Comparison of ENCODE assay signal across 12 cellular contexts in the genomic region with DNA sequence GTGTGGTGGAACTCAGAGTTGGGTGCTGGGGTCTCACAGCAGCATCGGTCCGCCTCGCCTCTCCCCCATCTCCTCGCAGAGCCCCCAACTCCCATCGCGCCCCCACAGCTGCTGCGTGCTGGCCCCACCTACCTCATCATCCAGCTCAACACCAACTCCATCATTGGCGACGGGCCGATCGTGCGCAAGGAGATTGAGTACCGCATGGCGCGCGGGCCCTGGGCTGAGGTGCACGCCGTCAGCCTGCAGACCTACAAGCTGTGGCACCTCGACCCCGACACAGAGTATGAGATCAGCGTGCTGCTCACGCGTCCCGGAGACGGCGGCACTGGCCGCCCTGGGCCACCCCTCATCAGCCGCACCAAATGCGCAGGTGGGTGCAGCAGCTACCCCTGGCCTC. TPM values are rescaled to one million over a fixed set of nuclear protein-coding genes. Genes with fewer than 3 reads are reported as not detected.
DNase-seq lines count a peak whose midpoint lies in the region; ATAC-seq, FAIRE-seq and TF ChIP-seq lines count a peak whose summit lies in the region.
"Had no signal": no experiment of that assay in that cellular context is flagged by ENCODE, and none has a peak within 500 bp of the region (broad histone marks: within the 10 kb centered on the region; RNA-seq: fewer than 3 reads in every experiment).

No MANE protein-coding gene starts in this region.

- H3K79me1 ChIP-seq in mesendoderm (ENCODE audit: low read length) = peaks cover 2% of the 10 kb centered on the region

- peaks cover 3% of the 10 kb centered on the region for H3K36me3 Mint-ChIP-seq in chondrocyte (ENCODE audit: low read depth)

- H4K5ac ChIP-seq in mesendoderm (ENCODE audit: low read length) = no peak overlapping the region

- peak in 1 of 3 donors; percentile 64 for DNase-seq in right cardiac atrium
- no peak for DNase-seq in left cardiac atrium
- peak; percentile 87 for DNase-seq in chondrocyte (ENCODE audit: low spot score)
- peak; percentile 53 for DNase-seq in mesendoderm
- no peak for DNase-seq in frontal cortex (ENCODE audit: low spot score in 2 of 2)
- DNase-seq in GM23248 = no peak
- DNase-seq in NCI-H1436 treated with DMSO at 0.1 percent for 48 hours (lab: John Stamatoyannopoulos, UW) = no peak
- DNase-seq: esophagus squamous epithelium had no signal

- TF ChIP-seq CTCF in chondrocyte (IDR thresholded peaks at IDR 0.05) = no peak

- H3K4me3 ChIP-seq in right cardiac atrium (ENCODE audit: low read length) (peak overlapping the region; percentile 37), mesendoderm (ENCODE audit: low read length) (peak overlapping the region; percentile 6), GM23248 (no peak overlapping the region)

- H3K4me3 Mint-ChIP-seq in chondrocyte (ENCODE audit: unreplicated experiment) = no peak overlapping the region

- H3K18ac ChIP-seq in mesendoderm (ENCODE audit: low read length) = peak overlapping the region; percentile 1

- peak overlapping the region; percentile 24 for H3K4me2 ChIP-seq in mesendoderm (ENCODE audit: low read length)
- no peak overlapping the region for H3K4me2 ChIP-seq in GM23248 (ENCODE audit: unreplicated experiment)

- H4K8ac ChIP-seq in mesendoderm (ENCODE audit: low read depth, low read length) = no peak overlapping the region

- H3K27me3 ChIP-seq in right cardiac atrium (ENCODE audit: control insufficient read depth, insufficient read depth) = no peaks in the 10 kb centered on the region
- H3K27me3 ChIP-seq in mesendoderm (ENCODE audit: insufficient read depth, low read length, poor library complexity) = no peaks in the 10 kb centered on the region
- H3K27me3 ChIP-seq in GM23248 (replicated peaks; ENCODE audit: insufficient read depth) = no peaks in the 10 kb centered on the region
- H3K27me3 ChIP-seq: breast epithelium had no signal

- peaks cover 4% of the 10 kb centered on the region for H3K4me1 ChIP-seq in right cardiac atrium (ENCODE audit: control insufficient read depth, insufficient read depth, low read length)
- H3K4me1 ChIP-seq in mesendoderm (ENCODE audit: control insufficient read depth, low read depth, low read length) = peaks cover 24% of the 10 kb centered on the region
- peaks cover 10% of the 10 kb centered on the region for H3K4me1 ChIP-seq in GM23248 (ENCODE audit: insufficient read depth)
- H3K4me1 ChIP-seq: breast epithelium had no signal

- intact Hi-C loops in right cardiac atrium (cut with DNase I) (no loop called here), left cardiac atrium (cut with DNase I) (no loop called here)

- H3K27ac Mint-ChIP-seq in chondrocyte (ENCODE audit: unreplicated experiment) = no peak overlapping the region

- no peaks in the 10 kb centered on the region for H4K20me1 ChIP-seq in GM23248 (ENCODE audit: insufficient read depth)

- H3K9me3 Mint-ChIP-seq in chondrocyte (ENCODE audit: low read depth) = no peaks in the 10 kb centered on the region

- peak overlapping the region; percentile 87 for H3K56ac ChIP-seq in mesendoderm (ENCODE audit: low read length)

- no peak overlapping the region for H3K23ac ChIP-seq in mesendoderm (ENCODE audit: low read length)

- H3K36me3 ChIP-seq in mesendoderm (ENCODE audit: control insufficient read depth, insufficient read depth, low read length) = no peaks in the 10 kb centered on the region
- no peaks in the 10 kb centered on the region for H3K36me3 ChIP-seq in GM23248 (ENCODE audit: low read depth)
- H3K36me3 ChIP-seq: breast epithelium, esophagus squamous epithelium, left lung had no signal

- H3F3A ChIP-seq in GM23248 (ENCODE audit: insufficient read depth) = peaks cover 23% of the 10 kb centered on the region; the same call in 1 of the 2 replicates

- no peak for FAIRE-seq in frontal cortex (lab: Jason Lieb, UNC)
- FAIRE-seq: HepG2 had no signal

- no peak overlapping the region for H3K27ac ChIP-seq in right cardiac atrium (ENCODE audit: low read length)
- H3K27ac ChIP-seq in mesendoderm (ENCODE audit: low read depth, low read length) = no peak overlapping the region
- no peak overlapping the region for H3K27ac ChIP-seq in GM23248
- H3K27ac ChIP-seq: breast epithelium, left lung had no signal

- H3K4ac ChIP-seq in mesendoderm (ENCODE audit: low read depth, low read length) = peak overlapping the region; percentile 17

- no peak overlapping the region for H2BK120ac ChIP-seq in mesendoderm (ENCODE audit: low read depth, low read length)

- no peak overlapping the region for H2BK15ac ChIP-seq in mesendoderm (replicated peaks; ENCODE audit: low read depth)

- H3K9me3 ChIP-seq in right cardiac atrium (ENCODE audit: control insufficient read depth, low read length) (no peaks in the 10 kb centered on the region), GM23248 (ENCODE audit: low read depth) (no peaks in the 10 kb centered on the region)
- H3K9me3 ChIP-seq: breast epithelium, esophagus squamous epithelium, left lung had no signal

- no peak overlapping the region for H2AFZ ChIP-seq in GM23248

- no peaks in the 10 kb centered on the region for H3K79me2 ChIP-seq in mesendoderm (ENCODE audit: control insufficient read depth, insufficient read depth, low read length)
- H3K79me2 ChIP-seq in GM23248 (ENCODE audit: insufficient read depth) = no peaks in the 10 kb centered on the region

- in situ Hi-C loops in GM23248 (cut with MboI) = no loop called here

- H2AK5ac ChIP-seq in mesendoderm (ENCODE audit: low read length) = no peak overlapping the region

- H3K9me2 ChIP-seq in GM23248 (ENCODE audit: insufficient read depth) = no peaks in the 10 kb centered on the region

- H3K9ac ChIP-seq in mesendoderm (ENCODE audit: low read length) (peak overlapping the region; percentile 73), GM23248 (no peak overlapping the region)

- ATAC-seq in right cardiac atrium = no peak
- ATAC-seq in left cardiac atrium = no peak
- ATAC-seq in HG03457 (IDR thresholded peaks at IDR 0.05; ENCODE audit: unreplicated experiment) = no peak
- ATAC-seq: HepG2 had no signal

- H3K27me3 Mint-ChIP-seq in chondrocyte (ENCODE audit: low read depth) = peaks cover 3% of the 10 kb centered on the region

- 50% methylated on average over 29 of the region's 29 CpGs for WGBS in right cardiac atrium
- no CpG with 5 or more reads among the region's 29 CpGs for WGBS in mesendoderm (ENCODE audit: extremely low coverage, insufficient coverage, low lambda C conversion rate)
- WGBS in GM23248 (ENCODE audit: low coverage in 1 of 2, low lambda C conversion rate in 2 of 2, missing lambda C conversion rate in 2 of 2), 2 experiments = 91 to 94% methylated on average over 21 to 29 of the region's 29 CpGs

- peaks cover 26% of the 10 kb centered on the region for H3K4me1 Mint-ChIP-seq in chondrocyte (ENCODE audit: low read depth)

- no peak overlapping the region for H2BK5ac ChIP-seq in mesendoderm (ENCODE audit: low read length)

RNA-seq across cellular contexts. Expression of a gene that starts 24.2 kb away (rescaled TPM):
- total RNA-seq in right cardiac atrium = 10 to 100 TPM; 13.7 to 29.9 (median 22.9) TPM
- polyA plus RNA-seq in right cardiac atrium = 24.6 TPM
- 10 to 100 TPM; 13.6 to 18.2 TPM for total RNA-seq in left cardiac atrium
- 12.6 to 20.7 TPM (median 14.8 TPM) in 3 replicates for total RNA-seq in chondrocyte
- polyA plus RNA-seq in mesendoderm (2013, experiment 1 of 2) = 25.6 TPM
- 25.8 TPM for polyA plus RNA-seq in mesendoderm (2013, experiment 2 of 2)
- 30.2 TPM for total RNA-seq in frontal cortex
- total RNA-seq in GM23248 (2014; rRNA removed; shearing (Covaris generic)) = 16.8 and 18.0 TPM in 2 replicates
- 6.0 and 6.2 TPM in 2 replicates for polyA plus RNA-seq in GM23248 (2016; fragmentation: Nextera tagmentation; extraction: Ambion mirVana)

RNA-seq across cellular contexts. Expression of a gene that starts 29.8 kb away (rescaled TPM):
- 10 to 100 TPM; 21.0 to 33.7 (median 24.7) TPM for total RNA-seq in right cardiac atrium
- polyA plus RNA-seq in right cardiac atrium = 36.0 TPM
- total RNA-seq in left cardiac atrium = 10 to 100 TPM; 25.8 to 26.2 TPM
- 15.2 to 24.5 TPM (median 15.6 TPM) in 3 replicates for total RNA-seq in chondrocyte
- 21.4 TPM for polyA plus RNA-seq in mesendoderm (2013, experiment 1 of 2)
- polyA plus RNA-seq in mesendoderm (2013, experiment 2 of 2) = 23.3 TPM
- total RNA-seq in frontal cortex = 13.5 TPM
- total RNA-seq in GM23248 (2014; rRNA removed; shearing (Covaris generic)) = 19.1 and 23.6 TPM in 2 replicates
- polyA plus RNA-seq in GM23248 (2016; fragmentation: Nextera tagmentation; extraction: Ambion mirVana) = 43.3 and 48.2 TPM in 2 replicates

Comparison
In these comparisons a context has a peak if more than half of its experiments do, and no peak if none do; other contexts are left out.
1. DNase-seq: peak in chondrocyte (single experiment) and mesendoderm (single experiment); none in left cardiac atrium (single experiment), frontal cortex (0 of 2), GM23248 (single experiment) and NCI-H1436 treated with DMSO at 0.1 percent for 48 hours (single experiment).